Comparison of ENCODE assay signal across 1 cellular context in genomic region chr6:41561386-41561785, GRCh38.
TF ChIP-seq lines count a peak whose summit lies in the region.

No MANE protein-coding gene starts in this region.

TF ChIP-seq in SK-N-SH, 30 proteins besides CTCF, POLR2A, EP300 and RAD21 (continued from another document):
- TF ChIP-seq, protein P1, sequence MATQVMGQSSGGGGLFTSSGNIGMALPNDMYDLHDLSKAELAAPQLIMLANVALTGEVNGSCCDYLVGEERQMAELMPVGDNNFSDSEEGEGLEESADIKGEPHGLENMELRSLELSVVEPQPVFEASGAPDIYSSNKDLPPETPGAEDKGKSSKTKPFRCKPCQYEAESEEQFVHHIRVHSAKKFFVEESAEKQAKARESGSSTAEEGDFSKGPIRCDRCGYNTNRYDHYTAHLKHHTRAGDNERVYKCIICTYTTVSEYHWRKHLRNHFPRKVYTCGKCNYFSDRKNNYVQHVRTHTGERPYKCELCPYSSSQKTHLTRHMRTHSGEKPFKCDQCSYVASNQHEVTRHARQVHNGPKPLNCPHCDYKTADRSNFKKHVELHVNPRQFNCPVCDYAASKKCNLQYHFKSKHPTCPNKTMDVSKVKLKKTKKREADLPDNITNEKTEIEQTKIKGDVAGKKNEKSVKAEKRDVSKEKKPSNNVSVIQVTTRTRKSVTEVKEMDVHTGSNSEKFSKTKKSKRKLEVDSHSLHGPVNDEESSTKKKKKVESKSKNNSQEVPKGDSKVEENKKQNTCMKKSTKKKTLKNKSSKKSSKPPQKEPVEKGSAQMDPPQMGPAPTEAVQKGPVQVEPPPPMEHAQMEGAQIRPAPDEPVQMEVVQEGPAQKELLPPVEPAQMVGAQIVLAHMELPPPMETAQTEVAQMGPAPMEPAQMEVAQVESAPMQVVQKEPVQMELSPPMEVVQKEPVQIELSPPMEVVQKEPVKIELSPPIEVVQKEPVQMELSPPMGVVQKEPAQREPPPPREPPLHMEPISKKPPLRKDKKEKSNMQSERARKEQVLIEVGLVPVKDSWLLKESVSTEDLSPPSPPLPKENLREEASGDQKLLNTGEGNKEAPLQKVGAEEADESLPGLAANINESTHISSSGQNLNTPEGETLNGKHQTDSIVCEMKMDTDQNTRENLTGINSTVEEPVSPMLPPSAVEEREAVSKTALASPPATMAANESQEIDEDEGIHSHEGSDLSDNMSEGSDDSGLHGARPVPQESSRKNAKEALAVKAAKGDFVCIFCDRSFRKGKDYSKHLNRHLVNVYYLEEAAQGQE (IDR thresholded peaks at IDR 0.05; ENCODE audit: low read depth, low read length): no peak
- no peak for TF ChIP-seq RCOR1 (IDR thresholded peaks at IDR 0.05; ENCODE audit: low read length)
- no peak for TF ChIP-seq ZBTB33 (IDR thresholded peaks at IDR 0.05; ENCODE audit: borderline replicate concordance, low read depth)
- TF ChIP-seq FOSL2 (IDR thresholded peaks at IDR 0.05; ENCODE audit: borderline replicate concordance, low read depth): no peak
- TF ChIP-seq TEAD4 (IDR thresholded peaks at IDR 0.05; ENCODE audit: borderline replicate concordance, insufficient read depth): no peak
- TF ChIP-seq JUND (IDR thresholded peaks at IDR 0.05): no peak
- TF ChIP-seq TAF1 (IDR thresholded peaks at IDR 0.05; ENCODE audit: borderline replicate concordance, low read depth, low read length): no peak
- no peak for TF ChIP-seq EZH2phosphoT487 (IDR thresholded peaks at IDR 0.05; ENCODE audit: borderline replicate concordance, low read depth)
- no peak for TF ChIP-seq RXRA (IDR thresholded peaks at IDR 0.05; ENCODE audit: borderline replicate concordance, low read depth)
